ENCODE assay signal across 1 cellular context in the genomic region with DNA sequence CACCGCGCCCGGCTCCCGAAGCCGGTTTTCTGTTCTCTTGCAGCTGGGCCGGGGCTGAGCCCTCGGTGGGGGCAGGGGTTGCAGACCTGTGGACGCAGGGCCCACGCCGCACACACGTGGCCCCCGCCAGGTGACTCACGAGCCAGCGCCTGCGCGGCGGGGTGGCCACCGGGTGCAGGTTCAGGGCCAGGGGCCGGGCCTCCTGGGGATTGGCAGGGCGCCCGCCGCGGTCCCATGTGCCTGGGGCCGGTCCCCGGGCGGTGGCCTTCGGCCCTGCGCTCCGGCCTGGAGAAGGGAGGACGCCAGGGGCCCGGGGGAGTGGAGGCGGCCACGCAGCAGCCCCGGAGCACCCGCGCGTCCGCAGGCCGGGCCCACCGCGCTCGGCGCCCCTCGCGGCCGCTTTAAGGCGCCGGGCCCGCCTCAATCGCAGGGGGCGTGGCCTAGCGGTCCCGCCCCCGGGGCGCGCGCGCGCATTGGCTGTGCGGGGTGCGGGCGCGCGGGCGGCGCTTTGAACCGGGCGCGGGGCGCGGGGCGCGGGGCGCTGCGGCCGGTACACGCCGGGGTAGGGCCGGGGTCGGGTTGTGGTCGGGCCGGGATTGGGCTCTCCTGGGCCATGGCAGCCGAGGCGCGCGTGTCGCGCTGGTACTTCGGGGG.
TF ChIP-seq lines count a peak whose summit lies in the region.

A gene with protein sequence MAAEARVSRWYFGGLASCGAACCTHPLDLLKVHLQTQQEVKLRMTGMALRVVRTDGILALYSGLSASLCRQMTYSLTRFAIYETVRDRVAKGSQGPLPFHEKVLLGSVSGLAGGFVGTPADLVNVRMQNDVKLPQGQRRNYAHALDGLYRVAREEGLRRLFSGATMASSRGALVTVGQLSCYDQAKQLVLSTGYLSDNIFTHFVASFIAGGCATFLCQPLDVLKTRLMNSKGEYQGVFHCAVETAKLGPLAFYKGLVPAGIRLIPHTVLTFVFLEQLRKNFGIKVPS (plus strand): TSS at position 471 of the 654 bp plus-strand sequence. CDS start 143 bp downstream, at position 614.

TF ChIP-seq in HEK293, 187 proteins besides CTCF, POLR2A, EP300 and RAD21 (continued from another document):
- TF ChIP-seq, protein P1, sequence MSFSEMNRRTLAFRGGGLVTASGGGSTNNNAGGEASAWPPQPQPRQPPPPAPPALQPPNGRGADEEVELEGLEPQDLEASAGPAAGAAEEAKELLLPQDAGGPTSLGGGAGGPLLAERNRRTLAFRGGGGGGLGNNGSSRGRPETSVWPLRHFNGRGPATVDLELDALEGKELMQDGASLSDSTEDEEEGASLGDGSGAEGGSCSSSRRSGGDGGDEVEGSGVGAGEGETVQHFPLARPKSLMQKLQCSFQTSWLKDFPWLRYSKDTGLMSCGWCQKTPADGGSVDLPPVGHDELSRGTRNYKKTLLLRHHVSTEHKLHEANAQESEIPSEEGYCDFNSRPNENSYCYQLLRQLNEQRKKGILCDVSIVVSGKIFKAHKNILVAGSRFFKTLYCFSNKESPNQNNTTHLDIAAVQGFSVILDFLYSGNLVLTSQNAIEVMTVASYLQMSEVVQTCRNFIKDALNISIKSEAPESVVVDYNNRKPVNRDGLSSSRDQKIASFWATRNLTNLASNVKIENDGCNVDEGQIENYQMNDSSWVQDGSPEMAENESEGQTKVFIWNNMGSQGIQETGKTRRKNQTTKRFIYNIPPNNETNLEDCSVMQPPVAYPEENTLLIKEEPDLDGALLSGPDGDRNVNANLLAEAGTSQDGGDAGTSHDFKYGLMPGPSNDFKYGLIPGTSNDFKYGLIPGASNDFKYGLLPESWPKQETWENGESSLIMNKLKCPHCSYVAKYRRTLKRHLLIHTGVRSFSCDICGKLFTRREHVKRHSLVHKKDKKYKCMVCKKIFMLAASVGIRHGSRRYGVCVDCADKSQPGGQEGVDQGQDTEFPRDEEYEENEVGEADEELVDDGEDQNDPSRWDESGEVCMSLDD (tag by site-specific recombination; IDR thresholded peaks at IDR 0.05), result 0 out of 2 replicates have a peak, but pooled peaks have one; percentile 20
- TF ChIP-seq, protein P2, sequence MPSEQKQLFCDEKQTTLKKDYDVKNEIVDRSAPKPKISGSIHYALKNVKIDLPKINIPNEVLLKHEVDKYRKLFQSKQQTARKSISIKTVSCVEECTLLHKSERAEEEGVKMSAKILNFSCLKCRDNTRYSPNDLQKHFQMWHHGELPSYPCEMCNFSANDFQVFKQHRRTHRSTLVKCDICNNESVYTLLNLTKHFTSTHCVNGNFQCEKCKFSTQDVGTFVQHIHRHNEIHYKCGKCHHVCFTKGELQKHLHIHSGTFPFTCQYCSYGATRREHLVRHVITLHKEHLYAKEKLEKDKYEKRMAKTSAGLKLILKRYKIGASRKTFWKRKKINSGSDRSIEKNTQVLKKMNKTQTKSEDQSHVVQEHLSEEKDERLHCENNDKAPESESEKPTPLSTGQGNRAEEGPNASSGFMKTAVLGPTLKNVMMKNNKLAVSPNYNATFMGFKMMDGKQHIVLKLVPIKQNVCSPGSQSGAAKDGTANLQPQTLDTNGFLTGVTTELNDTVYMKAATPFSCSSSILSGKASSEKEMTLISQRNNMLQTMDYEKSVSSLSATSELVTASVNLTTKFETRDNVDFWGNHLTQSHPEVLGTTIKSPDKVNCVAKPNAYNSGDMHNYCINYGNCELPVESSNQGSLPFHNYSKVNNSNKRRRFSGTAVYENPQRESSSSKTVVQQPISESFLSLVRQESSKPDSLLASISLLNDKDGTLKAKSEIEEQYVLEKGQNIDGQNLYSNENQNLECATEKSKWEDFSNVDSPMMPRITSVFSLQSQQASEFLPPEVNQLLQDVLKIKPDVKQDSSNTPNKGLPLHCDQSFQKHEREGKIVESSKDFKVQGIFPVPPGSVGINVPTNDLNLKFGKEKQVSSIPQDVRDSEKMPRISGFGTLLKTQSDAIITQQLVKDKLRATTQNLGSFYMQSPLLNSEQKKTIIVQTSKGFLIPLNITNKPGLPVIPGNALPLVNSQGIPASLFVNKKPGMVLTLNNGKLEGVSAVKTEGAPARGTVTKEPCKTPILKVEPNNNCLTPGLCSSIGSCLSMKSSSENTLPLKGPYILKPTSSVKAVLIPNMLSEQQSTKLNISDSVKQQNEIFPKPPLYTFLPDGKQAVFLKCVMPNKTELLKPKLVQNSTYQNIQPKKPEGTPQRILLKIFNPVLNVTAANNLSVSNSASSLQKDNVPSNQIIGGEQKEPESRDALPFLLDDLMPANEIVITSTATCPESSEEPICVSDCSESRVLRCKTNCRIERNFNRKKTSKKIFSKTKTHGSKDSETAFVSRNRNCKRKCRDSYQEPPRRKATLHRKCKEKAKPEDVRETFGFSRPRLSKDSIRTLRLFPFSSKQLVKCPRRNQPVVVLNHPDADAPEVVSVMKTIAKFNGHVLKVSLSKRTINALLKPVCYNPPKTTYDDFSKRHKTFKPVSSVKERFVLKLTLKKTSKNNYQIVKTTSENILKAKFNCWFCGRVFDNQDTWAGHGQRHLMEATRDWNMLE (tag by site-specific recombination; conservative IDR thresholded peaks at IDR 0.05; ENCODE audit: low read depth), result no peak
- TF ChIP-seq, protein P3, sequence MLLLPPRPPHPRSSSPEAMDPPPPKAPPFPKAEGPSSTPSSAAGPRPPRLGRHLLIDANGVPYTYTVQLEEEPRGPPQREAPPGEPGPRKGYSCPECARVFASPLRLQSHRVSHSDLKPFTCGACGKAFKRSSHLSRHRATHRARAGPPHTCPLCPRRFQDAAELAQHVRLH (tag by site-specific recombination; IDR thresholded peaks at IDR 0.05), result no peak
- peak; percentile 91; the same call in 1 of the 2 replicates for TF ChIP-seq BCL11A (tag by site-specific recombination; IDR thresholded peaks at IDR 0.05; ENCODE audit: low read depth)
- TF ChIP-seq ZNF521 (tag by site-specific recombination; IDR thresholded peaks at IDR 0.05), result no peak
- no peak; the same call in 1 of the 2 replicates for TF ChIP-seq ZNF2 (tag by site-specific recombination; IDR thresholded peaks at IDR 0.05)
- peak; percentile 30; the same call in 1 of the 2 replicates for TF ChIP-seq ZNF423 (tag by site-specific recombination; IDR thresholded peaks at IDR 0.05)
- TF ChIP-seq KLF9 (tag by site-specific recombination; IDR thresholded peaks at IDR 0.05; ENCODE audit: low read depth), result no peak
- TF ChIP-seq ZNF776 (tag by site-specific recombination; IDR thresholded peaks at IDR 0.05; ENCODE audit: borderline replicate concordance), result no peak
- TF ChIP-seq, protein P4, sequence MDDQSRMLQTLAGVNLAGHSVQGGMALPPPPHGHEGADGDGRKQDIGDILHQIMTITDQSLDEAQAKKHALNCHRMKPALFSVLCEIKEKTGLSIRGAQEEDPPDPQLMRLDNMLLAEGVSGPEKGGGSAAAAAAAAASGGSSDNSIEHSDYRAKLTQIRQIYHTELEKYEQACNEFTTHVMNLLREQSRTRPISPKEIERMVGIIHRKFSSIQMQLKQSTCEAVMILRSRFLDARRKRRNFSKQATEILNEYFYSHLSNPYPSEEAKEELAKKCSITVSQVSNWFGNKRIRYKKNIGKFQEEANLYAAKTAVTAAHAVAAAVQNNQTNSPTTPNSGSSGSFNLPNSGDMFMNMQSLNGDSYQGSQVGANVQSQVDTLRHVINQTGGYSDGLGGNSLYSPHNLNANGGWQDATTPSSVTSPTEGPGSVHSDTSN (CRISPR knock-in tag; IDR thresholded peaks at IDR 0.05), result peak; percentile 26; the same call in 1 of the 2 replicates
- TF ChIP-seq KLF10 (tag by site-specific recombination; IDR thresholded peaks at IDR 0.05), result peak; percentile 68
- no peak for TF ChIP-seq ZNF140 (tag by site-specific recombination; IDR thresholded peaks at IDR 0.05)
- TF ChIP-seq ZNF658 (tag by site-specific recombination; IDR thresholded peaks at IDR 0.05), result no peak
- no peak for TF ChIP-seq ZNF211 (tag by site-specific recombination; IDR thresholded peaks at IDR 0.05; ENCODE audit: low read depth)
